In genomic region chr5:172850454-172850797, GRCh38 we compare ENCODE assay signal across 1 cellular context.
TF ChIP-seq lines count a peak whose summit lies in the region.

No MANE protein-coding gene starts in this region.

TF ChIP-seq in WTC11, 78 proteins besides CTCF, POLR2A, EP300 and RAD21 (continued from another document):
- TF ChIP-seq, protein P1, sequence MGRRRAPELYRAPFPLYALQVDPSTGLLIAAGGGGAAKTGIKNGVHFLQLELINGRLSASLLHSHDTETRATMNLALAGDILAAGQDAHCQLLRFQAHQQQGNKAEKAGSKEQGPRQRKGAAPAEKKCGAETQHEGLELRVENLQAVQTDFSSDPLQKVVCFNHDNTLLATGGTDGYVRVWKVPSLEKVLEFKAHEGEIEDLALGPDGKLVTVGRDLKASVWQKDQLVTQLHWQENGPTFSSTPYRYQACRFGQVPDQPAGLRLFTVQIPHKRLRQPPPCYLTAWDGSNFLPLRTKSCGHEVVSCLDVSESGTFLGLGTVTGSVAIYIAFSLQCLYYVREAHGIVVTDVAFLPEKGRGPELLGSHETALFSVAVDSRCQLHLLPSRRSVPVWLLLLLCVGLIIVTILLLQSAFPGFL (CRISPR knock-in tag; IDR thresholded peaks at IDR 0.05; ENCODE audit: borderline replicate concordance), result no peak
- TF ChIP-seq ELF4 (CRISPR knock-in tag; IDR thresholded peaks at IDR 0.05; ENCODE audit: low read depth) (no peak), CBFB (CRISPR knock-in tag; IDR thresholded peaks at IDR 0.05; ENCODE audit: low read depth) (no peak), ESRRA (CRISPR knock-in tag; IDR thresholded peaks at IDR 0.05; ENCODE audit: borderline replicate concordance) (no peak), NR2C2 (CRISPR knock-in tag; IDR thresholded peaks at IDR 0.05) (no peak), E2F1 (CRISPR knock-in tag; IDR thresholded peaks at IDR 0.05) (no peak), FOXK1 (CRISPR knock-in tag; IDR thresholded peaks at IDR 0.05) (no peak)
- TF ChIP-seq, protein P2, sequence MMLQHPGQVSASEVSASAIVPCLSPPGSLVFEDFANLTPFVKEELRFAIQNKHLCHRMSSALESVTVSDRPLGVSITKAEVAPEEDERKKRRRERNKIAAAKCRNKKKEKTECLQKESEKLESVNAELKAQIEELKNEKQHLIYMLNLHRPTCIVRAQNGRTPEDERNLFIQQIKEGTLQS (CRISPR knock-in tag; conservative IDR thresholded peaks at IDR 0.05), result no peak
